1 cellular context compared by ENCODE assay signal in genomic region chr5:43854697-43855292, GRCh38.
A peak's percentile ranks its signal among the peaks of the same experiment; 100 is the strongest.
TF ChIP-seq lines count a peak whose summit lies in the region.

No MANE protein-coding gene starts in this region.

TF ChIP-seq in GM23338, 12 proteins besides CTCF, POLR2A, EP300 and RAD21:
- peak; percentile 69; the same call in 1 of the 2 replicates for TF ChIP-seq ZNF462 (CRISPR knock-in tag; IDR thresholded peaks at IDR 0.05)
- TF ChIP-seq, protein P1, sequence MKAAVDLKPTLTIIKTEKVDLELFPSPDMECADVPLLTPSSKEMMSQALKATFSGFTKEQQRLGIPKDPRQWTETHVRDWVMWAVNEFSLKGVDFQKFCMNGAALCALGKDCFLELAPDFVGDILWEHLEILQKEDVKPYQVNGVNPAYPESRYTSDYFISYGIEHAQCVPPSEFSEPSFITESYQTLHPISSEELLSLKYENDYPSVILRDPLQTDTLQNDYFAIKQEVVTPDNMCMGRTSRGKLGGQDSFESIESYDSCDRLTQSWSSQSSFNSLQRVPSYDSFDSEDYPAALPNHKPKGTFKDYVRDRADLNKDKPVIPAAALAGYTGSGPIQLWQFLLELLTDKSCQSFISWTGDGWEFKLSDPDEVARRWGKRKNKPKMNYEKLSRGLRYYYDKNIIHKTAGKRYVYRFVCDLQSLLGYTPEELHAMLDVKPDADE (IDR thresholded peaks at IDR 0.05) = no peak
